Comparison of ENCODE assay signal across 17 cellular contexts in genomic region chr2:149068225-149068995, GRCh38. TPM values are rescaled to one million over a fixed set of nuclear protein-coding genes. Genes with fewer than 3 reads are reported as not detected.
DNase-seq lines count a peak whose midpoint lies in the region; ATAC-seq and TF ChIP-seq lines count a peak whose summit lies in the region.
"Had no signal": no experiment of that assay in that cellular context is flagged by ENCODE, and none has a peak within 500 bp of the region (broad histone marks: within the 10 kb centered on the region; RNA-seq: fewer than 3 reads in every experiment).

No MANE protein-coding gene starts in this region.

- H2AFZ ChIP-seq in PC-3 (ENCODE audit: low read length) = peak overlapping the region; percentile 58; the same call in 1 of the 2 replicates
- H2AFZ ChIP-seq in smooth muscle cell (ENCODE audit: low read depth) = no peak overlapping the region

- H3K4me1 Mint-ChIP-seq in activated CD4-positive, alpha-beta memory T cell treated with anti-CD3 and anti-CD28 coated beads, Interleukin-2, amount 10 ng/mL, durations not matched to agents 7 days and 5 days = peaks cover 30% of the 10 kb centered on the region
- H3K4me1 Mint-ChIP-seq in activated CD4-positive, alpha-beta memory T cell treated with anti-CD3 and anti-CD28 coated beads for 36 hours (ENCODE audit: low read depth) = peaks cover 19% of the 10 kb centered on the region
- peaks cover 27% of the 10 kb centered on the region for H3K4me1 Mint-ChIP-seq in chondrocyte (ENCODE audit: low read depth)
- H3K4me1 Mint-ChIP-seq: neural crest cell had no signal

- H3K79me2 ChIP-seq in PC-3 (ENCODE audit: low read length) = no peaks in the 10 kb centered on the region
- H3K79me2 ChIP-seq in smooth muscle cell (ENCODE audit: low read depth) = peaks cover 4% of the 10 kb centered on the region

- H3F3A ChIP-seq in PC-3 (ENCODE audit: low read length, unreplicated experiment) = no peaks in the 10 kb centered on the region
- no peaks in the 10 kb centered on the region for H3F3A ChIP-seq in smooth muscle cell (ENCODE audit: low read depth)

- H3K36me3 Mint-ChIP-seq in activated CD4-positive, alpha-beta memory T cell treated with anti-CD3 and anti-CD28 coated beads, Interleukin-2, amount 10 ng/mL, durations not matched to agents 7 days and 5 days (ENCODE audit: low read depth) = no peaks in the 10 kb centered on the region
- no peaks in the 10 kb centered on the region for H3K36me3 Mint-ChIP-seq in activated CD4-positive, alpha-beta memory T cell treated with anti-CD3 and anti-CD28 coated beads for 36 hours
- H3K36me3 Mint-ChIP-seq in chondrocyte (ENCODE audit: low read depth) = no peaks in the 10 kb centered on the region

- in situ Hi-C loops in transverse colon (cut with MboI; ENCODE audit: low pct_ligation_motif_present in 1 of 4, low pct_unique_long_range_greater_than_20kb in 1 of 4, low sequenced_read_pairs in 3 of 4) = no loop called here

- no peaks in the 10 kb centered on the region for H3K9me3 Mint-ChIP-seq in activated CD4-positive, alpha-beta memory T cell treated with anti-CD3 and anti-CD28 coated beads, Interleukin-2, amount 10 ng/mL, durations not matched to agents 7 days and 5 days
- no peaks in the 10 kb centered on the region for H3K9me3 Mint-ChIP-seq in activated CD4-positive, alpha-beta memory T cell treated with anti-CD3 and anti-CD28 coated beads for 36 hours
- H3K9me3 Mint-ChIP-seq in chondrocyte (ENCODE audit: low read depth) = no peaks in the 10 kb centered on the region

- H3K9ac ChIP-seq in PC-3 (ENCODE audit: low read length) (no peak overlapping the region), smooth muscle cell (ENCODE audit: low read depth) (no peak overlapping the region)

- POLR2A ChIA-PET in activated CD4-positive, alpha-beta memory T cell treated with anti-CD3 and anti-CD28 coated beads, Interleukin-2, amount 10 ng/mL, durations not matched to agents 7 days and 5 days (lab: Charles Lee) = no interaction called here
- POLR2A ChIA-PET in activated CD4-positive, alpha-beta memory T cell treated with anti-CD3 and anti-CD28 coated beads for 36 hours (lab: Charles Lee) = interaction anchor here (1.2 kb wide), 1 partner anchor 11 kb away, joined by 3 read pairs; no protein-coding TSS in a partner anchor
- POLR2A ChIA-PET in PC-3 (lab: Charles Lee; ENCODE audit: unreplicated experiment) = no interaction called here

- CTCF ChIA-PET in activated CD4-positive, alpha-beta memory T cell treated with anti-CD3 and anti-CD28 coated beads, Interleukin-2, amount 10 ng/mL, durations not matched to agents 7 days and 5 days (lab: Charles Lee) = no interaction called here
- CTCF ChIA-PET in activated CD4-positive, alpha-beta memory T cell treated with anti-CD3 and anti-CD28 coated beads for 36 hours (lab: Charles Lee) = no interaction called here
- CTCF ChIA-PET in PC-3 (lab: Charles Lee) = no interaction called here

- no peak overlapping the region for H3K4me3 Mint-ChIP-seq in activated CD4-positive, alpha-beta memory T cell treated with anti-CD3 and anti-CD28 coated beads, Interleukin-2, amount 10 ng/mL, durations not matched to agents 7 days and 5 days
- H3K4me3 Mint-ChIP-seq in activated CD4-positive, alpha-beta memory T cell treated with anti-CD3 and anti-CD28 coated beads for 36 hours = no peak overlapping the region
- H3K4me3 Mint-ChIP-seq in chondrocyte (ENCODE audit: unreplicated experiment) = no peak overlapping the region
- H3K4me3 Mint-ChIP-seq: neural crest cell had no signal

- H4K20me1 ChIP-seq in PC-3 (ENCODE audit: low read length) (no peaks in the 10 kb centered on the region), smooth muscle cell (ENCODE audit: low read depth) (no peaks in the 10 kb centered on the region)

- TF ChIP-seq CTCF in PC-3 (conservative IDR thresholded peaks at IDR 0.05; ENCODE audit: low read depth, low read length) (no peak), chondrocyte (IDR thresholded peaks at IDR 0.05) (no peak), smooth muscle cell (IDR thresholded peaks at IDR 0.05; ENCODE audit: borderline replicate concordance, insufficient read depth, poor library complexity, severe bottlenecking) (no peak), transverse colon (IDR thresholded peaks at IDR 0.05) (no peak)

- ATAC-seq in PC-3 = no peak
- ATAC-seq: left lobe of liver had no signal

- peaks cover 9% of the 10 kb centered on the region for H3K27me3 Mint-ChIP-seq in activated CD4-positive, alpha-beta memory T cell treated with anti-CD3 and anti-CD28 coated beads, Interleukin-2, amount 10 ng/mL, durations not matched to agents 7 days and 5 days
- H3K27me3 Mint-ChIP-seq in activated CD4-positive, alpha-beta memory T cell treated with anti-CD3 and anti-CD28 coated beads for 36 hours = no peaks in the 10 kb centered on the region
- H3K27me3 Mint-ChIP-seq in chondrocyte (ENCODE audit: low read depth) = no peaks in the 10 kb centered on the region

- H3K4me2 ChIP-seq in PC-3 (ENCODE audit: low read length) (peak overlapping the region; percentile 74), smooth muscle cell (peak overlapping the region; percentile 5)

- TF ChIP-seq POLR2A in transverse colon (IDR thresholded peaks at IDR 0.05) = no peak

- H3K9me2 ChIP-seq in PC-3 (replicated peaks; ENCODE audit: low read length) = no peaks in the 10 kb centered on the region

- H3K27me3 ChIP-seq in PC-3 (ENCODE audit: low read length) = 0 out of 2 replicates have a peak, but pooled peaks cover 14% of the 10 kb centered on the region
- no peaks in the 10 kb centered on the region for H3K27me3 ChIP-seq in smooth muscle cell (ENCODE audit: low read depth)
- H3K27me3 ChIP-seq in transverse colon = no peaks in the 10 kb centered on the region

- peak overlapping the region; percentile 38; the same call in 1 of the 2 replicates for H3K4me3 ChIP-seq in PC-3 (ENCODE audit: low read length)
- H3K4me3 ChIP-seq in smooth muscle cell = no peak overlapping the region
- H3K4me3 ChIP-seq in transverse colon = no peak overlapping the region
- H3K4me3 ChIP-seq: SK-N-MC had no signal

- BruUV-seq in PC-3 (replicated peaks; lab: Mats Ljungman, UMichigan) = no TSS peak

- H3K36me3 ChIP-seq in PC-3 (ENCODE audit: low read depth, low read length) = no peaks in the 10 kb centered on the region
- H3K36me3 ChIP-seq in smooth muscle cell (ENCODE audit: low read depth) = no peaks in the 10 kb centered on the region
- no peaks in the 10 kb centered on the region for H3K36me3 ChIP-seq in transverse colon

- intact Hi-C loops in activated CD4-positive, alpha-beta memory T cell treated with anti-CD3 and anti-CD28 coated beads for 36 hours (cut with micrococcal nuclease) = loop anchor here (5.0 kb wide), 1 partner anchor 99 kb away; no protein-coding TSS in a partner anchor
- intact Hi-C loops in PC-3 (cut with micrococcal nuclease) (no loop called here), transverse colon (cut with DNase I; ENCODE audit: low total_unique reads) (no loop called here)

- WGBS in smooth muscle cell (ENCODE audit: low lambda C conversion rate) = 91% methylated on average over 6 of the region's 6 CpGs
- 88% methylated on average over 6 of the region's 6 CpGs for WGBS in transverse colon (ENCODE audit: low coverage in 1 of 2), 2 donors

- H3K4me1 ChIP-seq in PC-3 (ENCODE audit: insufficient read depth, low read length) = peaks cover 12% of the 10 kb centered on the region
- H3K4me1 ChIP-seq in smooth muscle cell (ENCODE audit: low read depth) = no peaks in the 10 kb centered on the region
- peaks cover 4 to 19% (median 15%) of the 10 kb centered on the region in 4 donors for H3K4me1 ChIP-seq in transverse colon

- DNase-seq in activated CD4-positive, alpha-beta memory T cell treated with anti-CD3 and anti-CD28 coated beads, Interleukin-2, amount 10 ng/mL, durations not matched to agents 7 days and 5 days = no peak
- DNase-seq in activated CD4-positive, alpha-beta memory T cell treated with anti-CD3 and anti-CD28 coated beads for 36 hours = no peak
- DNase-seq in PC-3 (no peak), chondrocyte (ENCODE audit: low spot score) (no peak), smooth muscle cell (lab: John Stamatoyannopoulos, UW; ENCODE audit: unreplicated experiment) (no peak), transverse colon (no peak), GM19238 (ENCODE audit: insufficient read length, low spot score) (no peak), caudate nucleus (lab: John Stamatoyannopoulos, UW) (no peak)
- DNase-seq: amygdala, C1 segment of cervical spinal cord, NCI-H187 treated with DMSO at 0.1 percent for 48 hours, NCI-H345, substantia nigra had no signal

- no peak for TF ChIP-seq EP300 in transverse colon (IDR thresholded peaks at IDR 0.05; ENCODE audit: low read depth)

- H3K9me3 ChIP-seq in PC-3 (ENCODE audit: low read length) (no peaks in the 10 kb centered on the region), smooth muscle cell (replicated peaks; ENCODE audit: low read depth) (no peaks in the 10 kb centered on the region), transverse colon (no peaks in the 10 kb centered on the region)

- H3K27ac ChIP-seq in PC-3 (ENCODE audit: low read length) (peak overlapping the region; percentile 63), smooth muscle cell (ENCODE audit: low read depth) (peak overlapping the region; percentile 64), transverse colon (no peak overlapping the region), caudate nucleus (ENCODE audit: low read depth, low read length) (no peak overlapping the region)
- H3K27ac ChIP-seq: SK-N-MC had no signal

- H3K27ac Mint-ChIP-seq in activated CD4-positive, alpha-beta memory T cell treated with anti-CD3 and anti-CD28 coated beads, Interleukin-2, amount 10 ng/mL, durations not matched to agents 7 days and 5 days = peak overlapping the region; percentile 72
- H3K27ac Mint-ChIP-seq in activated CD4-positive, alpha-beta memory T cell treated with anti-CD3 and anti-CD28 coated beads for 36 hours = no peak overlapping the region
- peak overlapping the region; percentile 70 for H3K27ac Mint-ChIP-seq in chondrocyte (ENCODE audit: unreplicated experiment)

RNA-seq across cellular contexts. Expression of gene LYPD6B, which starts 29.9 kb away (rescaled TPM):
- under 1 TPM in 1 of 2 experiments, not detected in 1; 0.20 TPM for total RNA-seq in activated CD4-positive, alpha-beta memory T cell treated with anti-CD3 and anti-CD28 coated beads, Interleukin-2, amount 10 ng/mL, durations not matched to agents 7 days and 5 days
- total RNA-seq in activated CD4-positive, alpha-beta memory T cell treated with anti-CD3 and anti-CD28 coated beads for 36 hours = not detected
- 1.9 and 2.0 TPM in 2 replicates for total RNA-seq in PC-3 (2014; rRNA removed)
- total RNA-seq in chondrocyte = 0.36 to 1.2 TPM in 2 of 3 replicates, not detected in the other
- total RNA-seq in smooth muscle cell = 10.6 and 19.4 TPM in 2 replicates
- 4.9 and 21.6 TPM in 2 replicates for polyA plus RNA-seq in smooth muscle cell
- total RNA-seq in transverse colon = 1 to 10 TPM in 3 of 4 donors, not detected in 1; 1.1 to 3.1 (median 2.6) TPM
- total RNA-seq: left lobe of liver, neural crest cell, pulmonary artery endothelial cell had no signal

Comparison
In these comparisons a context has a peak if more than half of its experiments do, and no peak if none do; other contexts are left out.
1. H3K27ac ChIP-seq: peak in PC-3 (single experiment) and smooth muscle cell (single experiment); none in transverse colon (0 of 4) and caudate nucleus (single experiment).